Comparison of ENCODE assay signal across 8 cellular contexts in genomic region chr7:155644178-155644970, GRCh38. TPM values are rescaled to one million over a fixed set of nuclear protein-coding genes. Genes with fewer than 3 reads are reported as not detected.
DNase-seq lines count a peak whose midpoint lies in the region; TF ChIP-seq lines count a peak whose summit lies in the region.

RBM33 (plus strand) TSS chr7:155644661; CDS start chr7:155644877, 216 bp downstream.

- CTCF ChIA-PET in SK-N-SH (lab: Yijun Ruan, JAX), result interaction anchor here (0.6 to 1.8 kb wide), 6 partner anchors 11 to 1083 kb away, joined by 3 to 6 read pairs (median 4); no protein-coding TSS in a partner anchor

- no peaks in the 10 kb centered on the region for H3K27me3 ChIP-seq in GM06990 (replicated peaks; ENCODE audit: control insufficient read depth, insufficient read depth, low read length)
- no peaks in the 10 kb centered on the region for H3K27me3 ChIP-seq in SK-N-SH (ENCODE audit: insufficient read depth)
- no peaks in the 10 kb centered on the region for H3K27me3 ChIP-seq in suprapubic skin

- peaks cover 6% of the 10 kb centered on the region for H3F3A ChIP-seq in SK-N-SH (replicated peaks; ENCODE audit: insufficient read depth)

- H3K36me3 ChIP-seq in GM06990 (ENCODE audit: control insufficient read depth, insufficient read depth, low read length), result peaks cover 2% of the 10 kb centered on the region; the same call in 1 of the 2 replicates
- H3K36me3 ChIP-seq in SK-N-SH (replicated peaks in 1 of 2; ENCODE audit: control insufficient read depth in 1 of 2, insufficient read depth in 2 of 2, low read length in 1 of 2), result peaks cover 32 to 66% of the 10 kb centered on the region in 2 experiments
- H3K36me3 ChIP-seq in suprapubic skin, result peaks cover 17% of the 10 kb centered on the region

- POLR2A ChIA-PET in SK-N-SH (lab: Yijun Ruan, JAX), result interaction anchor here (0.6 to 1.0 kb wide), 4 partner anchors 13 to 152 kb away, joined by 3 read pairs; no protein-coding TSS in a partner anchor

- TF ChIP-seq RAD21 in SK-N-SH (IDR thresholded peaks at IDR 0.05; ENCODE audit: low read length), result no peak

- peak within 1 kb of the TSS; percentile 90 for H3K4me2 ChIP-seq in SK-N-SH

- TF ChIP-seq POLR2A in suprapubic skin (IDR thresholded peaks at IDR 0.05), result peak in 1 of 2 donors; percentile 74

- peak within 1 kb of the TSS; percentile 95 for H2AFZ ChIP-seq in SK-N-SH (ENCODE audit: low read depth)

- H3K79me2 ChIP-seq in SK-N-SH (ENCODE audit: insufficient read depth), result peaks cover 56% of the 10 kb centered on the region

- H3K4me3 ChIP-seq in GM06990 (replicated peaks; ENCODE audit: low read depth, low read length), result peak within 1 kb of the TSS; percentile 98
- peak within 1 kb of the TSS; percentile 95 for H3K4me3 ChIP-seq in HFF-Myc (replicated peaks; ENCODE audit: low read depth, low read length)
- peak within 1 kb of the TSS; percentile 71 to 95 for H3K4me3 ChIP-seq in SK-N-SH (ENCODE audit: low read depth in 2 of 2, low read length in 1 of 2)
- H3K4me3 ChIP-seq in suprapubic skin, result peak within 1 kb of the TSS; percentile 100

- DNase-seq in GM06990 (ENCODE audit: extremely low read depth, insufficient read length) (peak; percentile 91), HFF-Myc (ENCODE audit: extremely low read depth, low read depth) (peak; percentile 50), MV-4-11 (lab: John Stamatoyannopoulos, UW) (peak; percentile 80), SK-N-SH (peak; percentile 96), glomerular endothelial cell (ENCODE audit: extremely low read depth, low read depth, low spot score) (no peak), occipital lobe (lab: John Stamatoyannopoulos, UW) (peak; percentile 69), suprapubic skin (ENCODE audit: low spot score in 2 of 2) (peak; percentile 83 to 86)
- peak; percentile 85 for DNase-seq in activated naive CD4-positive, alpha-beta T cell treated with anti-CD3 and anti-CD28 coated beads, Interleukin-2, amount 50 U/mL, for 16 hours

- H3K4me1 ChIP-seq in SK-N-SH (ENCODE audit: control insufficient read depth in 1 of 2, insufficient read depth in 2 of 2, low read depth in 1 of 2, low read length in 1 of 2), result peaks cover 12 to 19% of the 10 kb centered on the region in 2 experiments; a peak in 3 of 4 replicates
- H3K4me1 ChIP-seq in suprapubic skin, result peaks cover 19% of the 10 kb centered on the region

- WGBS in SK-N-SH (ENCODE audit: low lambda C conversion rate), result 2% methylated on average over 18 of the region's 85 CpGs
- WGBS in suprapubic skin, result under 1% methylated on average over 40 of the region's 85 CpGs

- peak within 1 kb of the TSS; percentile 80 to 97 for H3K27ac ChIP-seq in SK-N-SH (ENCODE audit: low read depth in 2 of 2, low read length in 1 of 2)
- H3K27ac ChIP-seq in suprapubic skin, result peak within 1 kb of the TSS; percentile 99

- peak within 1 kb of the TSS; percentile 98 for H3K9ac ChIP-seq in SK-N-SH

- no peak for TF ChIP-seq CTCF in GM06990 (IDR thresholded peaks at IDR 0.05; ENCODE audit: insufficient read depth, low read length, poor library complexity, severe bottlenecking)
- no peak for TF ChIP-seq CTCF in HFF-Myc (IDR thresholded peaks at IDR 0.05; ENCODE audit: low read depth, low read length, missing control alignments)
- TF ChIP-seq CTCF in SK-N-SH (IDR thresholded peaks at IDR 0.05), result no peak
- TF ChIP-seq CTCF in suprapubic skin (IDR thresholded peaks at IDR 0.05), result no peak

- H3K9me2 ChIP-seq in SK-N-SH, result no peaks in the 10 kb centered on the region

- H3K9me3 ChIP-seq in SK-N-SH, result peaks cover 24% of the 10 kb centered on the region
- H3K9me3 ChIP-seq in suprapubic skin, result peaks cover 13% of the 10 kb centered on the region

- H4K20me1 ChIP-seq in SK-N-SH (ENCODE audit: insufficient read depth), result peaks cover 15% of the 10 kb centered on the region; the same call in 1 of the 2 replicates

- 0 out of 4 replicates have a peak, but pooled peaks of 1 of the 2 experiments have one; percentile 52 for TF ChIP-seq EP300 in SK-N-SH (IDR thresholded peaks at IDR 0.05; ENCODE audit: borderline replicate concordance in 1 of 2, low read depth in 1 of 2, low read length in 1 of 2)
- no peak for TF ChIP-seq EP300 in suprapubic skin (IDR thresholded peaks at IDR 0.05)

TF ChIP-seq in SK-N-SH, 30 proteins besides CTCF, POLR2A, EP300 and RAD21 (continues in another document):
- TF ChIP-seq ELF1 (IDR thresholded peaks at IDR 0.05) (peak; percentile 79), MEF2A (IDR thresholded peaks at IDR 0.05; ENCODE audit: borderline replicate concordance, low read depth) (no peak), GABPA (IDR thresholded peaks at IDR 0.05; ENCODE audit: low read depth) (peak; percentile 17; the same call in 1 of the 2 replicates), TAF1 (IDR thresholded peaks at IDR 0.05; ENCODE audit: borderline replicate concordance, low read depth, low read length) (peak; percentile 55), MXI1 (IDR thresholded peaks at IDR 0.05; ENCODE audit: low read depth, low read length) (peak; percentile 87), TEAD4 (IDR thresholded peaks at IDR 0.05; ENCODE audit: borderline replicate concordance, insufficient read depth) (peak; percentile 59), YY1 (IDR thresholded peaks at IDR 0.05; ENCODE audit: low read depth) (peak; percentile 94), RCOR1 (IDR thresholded peaks at IDR 0.05; ENCODE audit: low read length) (no peak), USF1 (IDR thresholded peaks at IDR 0.05; ENCODE audit: borderline replicate concordance, low read depth) (0 out of 2 replicates have a peak, but pooled peaks have one; percentile 10), POLR2AphosphoS5 (IDR thresholded peaks at IDR 0.05; ENCODE audit: low read depth, low read length) (peak; percentile 86), PBX3 (IDR thresholded peaks at IDR 0.05) (no peak)
- TF ChIP-seq, protein P1, sequence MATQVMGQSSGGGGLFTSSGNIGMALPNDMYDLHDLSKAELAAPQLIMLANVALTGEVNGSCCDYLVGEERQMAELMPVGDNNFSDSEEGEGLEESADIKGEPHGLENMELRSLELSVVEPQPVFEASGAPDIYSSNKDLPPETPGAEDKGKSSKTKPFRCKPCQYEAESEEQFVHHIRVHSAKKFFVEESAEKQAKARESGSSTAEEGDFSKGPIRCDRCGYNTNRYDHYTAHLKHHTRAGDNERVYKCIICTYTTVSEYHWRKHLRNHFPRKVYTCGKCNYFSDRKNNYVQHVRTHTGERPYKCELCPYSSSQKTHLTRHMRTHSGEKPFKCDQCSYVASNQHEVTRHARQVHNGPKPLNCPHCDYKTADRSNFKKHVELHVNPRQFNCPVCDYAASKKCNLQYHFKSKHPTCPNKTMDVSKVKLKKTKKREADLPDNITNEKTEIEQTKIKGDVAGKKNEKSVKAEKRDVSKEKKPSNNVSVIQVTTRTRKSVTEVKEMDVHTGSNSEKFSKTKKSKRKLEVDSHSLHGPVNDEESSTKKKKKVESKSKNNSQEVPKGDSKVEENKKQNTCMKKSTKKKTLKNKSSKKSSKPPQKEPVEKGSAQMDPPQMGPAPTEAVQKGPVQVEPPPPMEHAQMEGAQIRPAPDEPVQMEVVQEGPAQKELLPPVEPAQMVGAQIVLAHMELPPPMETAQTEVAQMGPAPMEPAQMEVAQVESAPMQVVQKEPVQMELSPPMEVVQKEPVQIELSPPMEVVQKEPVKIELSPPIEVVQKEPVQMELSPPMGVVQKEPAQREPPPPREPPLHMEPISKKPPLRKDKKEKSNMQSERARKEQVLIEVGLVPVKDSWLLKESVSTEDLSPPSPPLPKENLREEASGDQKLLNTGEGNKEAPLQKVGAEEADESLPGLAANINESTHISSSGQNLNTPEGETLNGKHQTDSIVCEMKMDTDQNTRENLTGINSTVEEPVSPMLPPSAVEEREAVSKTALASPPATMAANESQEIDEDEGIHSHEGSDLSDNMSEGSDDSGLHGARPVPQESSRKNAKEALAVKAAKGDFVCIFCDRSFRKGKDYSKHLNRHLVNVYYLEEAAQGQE (IDR thresholded peaks at IDR 0.05; ENCODE audit: low read depth, low read length), result peak; percentile 27; the same call in 1 of the 2 replicates
- TF ChIP-seq, protein P2, sequence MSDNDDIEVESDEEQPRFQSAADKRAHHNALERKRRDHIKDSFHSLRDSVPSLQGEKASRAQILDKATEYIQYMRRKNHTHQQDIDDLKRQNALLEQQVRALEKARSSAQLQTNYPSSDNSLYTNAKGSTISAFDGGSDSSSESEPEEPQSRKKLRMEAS (IDR thresholded peaks at IDR 0.05; ENCODE audit: low read depth), result peak; percentile 69; the same call in 1 of the 2 replicates

RNA-seq across cellular contexts. Expression of gene RBM33, which starts in this region (rescaled TPM):
- polyA plus RNA-seq in SK-N-SH (2012; rRNA removed), result 11.8 and 13.8 TPM in 2 replicates
- polyA plus RNA-seq in SK-N-SH (2012; cell fraction: cytosol; rRNA removed), result 6.8 and 7.4 TPM in 2 replicates
- 81.1 and 97.7 TPM in 2 replicates for polyA plus RNA-seq in SK-N-SH (2012; cell fraction: nucleus; rRNA removed)
- 19.1 and 34.6 TPM in 2 replicates for total RNA-seq in glomerular endothelial cell
- 41.6 TPM for total RNA-seq in occipital lobe
- total RNA-seq in suprapubic skin, result 100 to 1,000 TPM in 1 of 4 donors, 10 to 100 TPM in 3; 37.4 to 121 (median 58.2) TPM
